ENCODE assay signal across 8 cellular contexts in genomic region chr14:93975791-93976476, GRCh38. TPM values are rescaled to one million over a fixed set of nuclear protein-coding genes. Genes with fewer than 3 reads are reported as not detected.
DNase-seq lines count a peak whose midpoint lies in the region; ATAC-seq and TF ChIP-seq lines count a peak whose summit lies in the region.

No MANE protein-coding gene starts in this region.

- H3K27ac Mint-ChIP-seq in IgD-negative memory B cell: peak overlapping the region in 1 of 3 donors; percentile 6

- TF ChIP-seq CTCF in GM13977 (IDR thresholded peaks at IDR 0.05; ENCODE audit: extremely low read depth, insufficient read depth, missing control alignments) (no peak), transverse colon (IDR thresholded peaks at IDR 0.05) (peak in 1 of 5 experiments; percentile 30), WERI-Rb-1 (IDR thresholded peaks at IDR 0.05; ENCODE audit: low read depth, low read length) (no peak), thyroid gland (IDR thresholded peaks at IDR 0.05) (no peak)

- peak overlapping the region; percentile 15 to 79 (median 56) for H3K4me3 Mint-ChIP-seq in IgD-negative memory B cell

- H3K27me3 Mint-ChIP-seq in IgD-negative memory B cell: peaks cover 29% of the 10 kb centered on the region

- no peaks in the 10 kb centered on the region for H3K27me3 ChIP-seq in transverse colon
- H3K27me3 ChIP-seq in WERI-Rb-1 (ENCODE audit: insufficient read depth, low read depth, severe bottlenecking): peaks cover 46% of the 10 kb centered on the region
- H3K27me3 ChIP-seq in thyroid gland: no peaks in the 10 kb centered on the region

- ATAC-seq in GM21528 (IDR thresholded peaks at IDR 0.05; ENCODE audit: low FRiP score, unreplicated experiment): peak; percentile 64

- DNase-seq in GM13977 (ENCODE audit: low spot score): peak; percentile 82
- peak; percentile 94 for DNase-seq in foreskin melanocyte
- DNase-seq in transverse colon: no peak
- DNase-seq in WERI-Rb-1: no peak
- no peak for DNase-seq in islet precursor cell
- DNase-seq in thyroid gland: no peak

- no peaks in the 10 kb centered on the region for H3K36me3 ChIP-seq in transverse colon
- H3K36me3 ChIP-seq in WERI-Rb-1: no peaks in the 10 kb centered on the region
- no peaks in the 10 kb centered on the region for H3K36me3 ChIP-seq in thyroid gland

- WGBS in transverse colon (ENCODE audit: low coverage in 1 of 2), 2 donors: 38 to 56% methylated on average over 6 to 9 of the region's 9 CpGs
- 72 to 84% methylated on average over 9 of the region's 9 CpGs for WGBS in thyroid gland, 2 donors

- TF ChIP-seq EP300 in transverse colon (IDR thresholded peaks at IDR 0.05; ENCODE audit: low read depth): no peak

- in situ Hi-C loops in GM13977 (cut with MboI; ENCODE audit: low pct_unique_long_range_greater_than_20kb, low sequenced_read_pairs, unreplicated experiment): no loop called here
- in situ Hi-C loops in transverse colon (cut with MboI; ENCODE audit: low pct_ligation_motif_present in 1 of 4, low pct_unique_long_range_greater_than_20kb in 1 of 4, low sequenced_read_pairs in 3 of 4): no loop called here

- H3K4me1 Mint-ChIP-seq in IgD-negative memory B cell: peaks cover 28 to 37% (median 30%) of the 10 kb centered on the region in 3 donors

- TF ChIP-seq POLR2A in transverse colon (IDR thresholded peaks at IDR 0.05) (no peak), thyroid gland (IDR thresholded peaks at IDR 0.05) (no peak)

- H3K4me3 ChIP-seq in transverse colon (peak overlapping the region; percentile 28 to 43 (median 28)), WERI-Rb-1 (ENCODE audit: low read depth, low read length) (no peak overlapping the region), thyroid gland (replicated peaks in 1 of 3) (no peak overlapping the region)

- H3K27ac ChIP-seq in transverse colon: peak overlapping the region; percentile 76 to 91 (median 85)
- no peak overlapping the region for H3K27ac ChIP-seq in WERI-Rb-1
- H3K27ac ChIP-seq in thyroid gland: no peak overlapping the region

- peaks cover 12 to 29% (median 24%) of the 10 kb centered on the region in 4 donors for H3K4me1 ChIP-seq in transverse colon
- H3K4me1 ChIP-seq in thyroid gland: no peaks in the 10 kb centered on the region

- intact Hi-C loops in transverse colon (cut with DNase I; ENCODE audit: low total_unique reads) (no loop called here), thyroid gland (cut with DNase I) (no loop called here)

- no peaks in the 10 kb centered on the region for H3K9me3 ChIP-seq in transverse colon
- H3K9me3 ChIP-seq in WERI-Rb-1 (ENCODE audit: severe bottlenecking): no peaks in the 10 kb centered on the region
- H3K9me3 ChIP-seq in thyroid gland: no peaks in the 10 kb centered on the region

- peaks cover 0 to 7% (median 0%) of the 10 kb centered on the region in 3 donors for H3K9me3 Mint-ChIP-seq in IgD-negative memory B cell

- H3K36me3 Mint-ChIP-seq in IgD-negative memory B cell: peaks cover 4% of the 10 kb centered on the region

RNA-seq across cellular contexts. Expression of gene ASB2, which starts 0.4 kb away (rescaled TPM):
- 3.8 TPM for polyA plus RNA-seq in IgD-negative memory B cell
- 10 to 100 TPM; 22.1 to 35.8 (median 27.9) TPM for total RNA-seq in transverse colon
- 1 to 10 TPM in 1 of 4 donors, under 1 TPM in 2, not detected in 1; 0.67 to 3.8 (median 0.79) TPM for total RNA-seq in thyroid gland

RNA-seq across cellular contexts. Expression of gene CCDC197, which starts 21.2 kb away (rescaled TPM):
- polyA plus RNA-seq in IgD-negative memory B cell: not detected
- total RNA-seq in transverse colon: not detected
- not detected for total RNA-seq in thyroid gland

RNA-seq across cellular contexts. Expression of gene FAM181A, which starts 48.8 kb away (rescaled TPM):
- not detected for polyA plus RNA-seq in IgD-negative memory B cell
- total RNA-seq in transverse colon (not detected), thyroid gland (1 to 10 TPM in 1 of 4 donors, under 1 TPM in 3; 0.40 to 3.6 (median 0.63) TPM)

RNA-seq across cellular contexts. Expression of gene OTUB2, which starts 50.2 kb away (rescaled TPM):
- polyA plus RNA-seq in IgD-negative memory B cell: 0.19 TPM
- total RNA-seq in transverse colon (1 to 10 TPM in 2 of 4 donors, not detected in 2; 2.6 to 2.7 TPM), thyroid gland (1 to 10 TPM in 1 of 4 donors, under 1 TPM in 2, not detected in 1; 0.45 to 1.2 (median 0.54) TPM)

Comparison
In these comparisons a context has a peak if more than half of its experiments do, and no peak if none do; other contexts are left out.
1. DNase-seq: peak in GM13977 (single experiment) and foreskin melanocyte (single experiment); none in transverse colon (single experiment), WERI-Rb-1 (single experiment), islet precursor cell (single experiment) and thyroid gland (0 of 2).
2. H3K27ac ChIP-seq: peak in transverse colon (4 of 4); none in WERI-Rb-1 (single experiment) and thyroid gland (0 of 3).
3. H3K4me3 ChIP-seq: peak in transverse colon (4 of 4); none in WERI-Rb-1 (single experiment) and thyroid gland (0 of 3).
4. RNA of gene ASB2, which starts 0.4 kb away (total RNA-seq): 22.1 to 35.8 TPM in transverse colon; 0.67 to 3.8 TPM in thyroid gland; every median in the first group is over 4 times any median in the second.